In the genomic region with DNA sequence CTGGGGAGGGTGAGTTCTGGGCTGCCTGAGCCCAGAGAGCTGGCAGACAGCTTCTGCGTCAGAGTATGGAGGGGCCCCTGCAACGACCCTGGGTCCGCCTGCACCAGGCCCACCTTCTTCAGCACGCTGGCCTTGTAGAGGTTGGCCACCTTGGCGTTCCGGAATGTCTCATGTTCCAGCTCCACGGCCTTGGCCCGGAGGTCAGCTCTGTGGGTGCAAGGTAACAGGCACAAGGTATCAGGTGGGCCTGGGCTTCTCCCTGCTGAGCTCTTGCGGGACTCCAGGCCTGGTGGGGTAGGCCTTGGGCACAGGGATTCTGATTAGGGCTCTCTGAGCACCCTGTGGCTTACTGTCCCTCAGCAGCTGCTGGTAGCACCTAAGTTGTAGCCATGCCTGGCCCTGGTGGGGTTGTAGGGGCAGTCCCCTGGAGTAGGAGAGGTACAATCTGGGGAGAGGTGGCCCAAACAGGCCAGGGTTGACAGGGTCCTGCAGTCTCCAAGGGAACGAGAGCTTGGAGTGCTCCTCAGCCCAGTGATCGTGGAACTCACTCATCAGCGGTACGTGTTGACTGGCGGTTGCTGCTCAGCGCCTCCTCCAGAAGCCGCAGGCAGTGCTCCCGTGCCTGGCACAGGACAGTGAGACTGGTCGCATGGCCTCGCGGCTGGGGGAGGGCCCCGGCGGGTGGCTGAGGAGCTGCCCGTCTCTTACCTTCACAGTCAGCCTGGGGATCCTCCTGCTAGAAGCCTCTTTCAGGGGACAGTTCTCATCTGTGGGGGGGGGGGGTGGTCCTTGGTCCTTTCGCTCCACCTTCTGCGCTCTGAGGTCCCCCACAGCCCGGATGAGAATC, we compare ENCODE assay signal across 2 cellular contexts.
TF ChIP-seq lines count a peak whose summit lies in the region.

No MANE protein-coding gene starts in this region.

TF ChIP-seq in IMR-90, 13 proteins besides CTCF, POLR2A, EP300 and RAD21:
- TF ChIP-seq MXI1 (IDR thresholded peaks at IDR 0.05; ENCODE audit: borderline replicate concordance, low read depth, low read length), result no peak
- TF ChIP-seq CEBPB (IDR thresholded peaks at IDR 0.05; ENCODE audit: low read depth, low read length), result no peak
- TF ChIP-seq USF2 (IDR thresholded peaks at IDR 0.05; ENCODE audit: low read depth, low read length), result no peak
- TF ChIP-seq RCOR1 (IDR thresholded peaks at IDR 0.05; ENCODE audit: insufficient replicate concordance, low read length), result no peak
- no peak for TF ChIP-seq CHD1 (IDR thresholded peaks at IDR 0.05; ENCODE audit: low read depth, low read length)
- TF ChIP-seq NFE2L2 (IDR thresholded peaks at IDR 0.05; ENCODE audit: low read depth, low read length), result no peak
- no peak for TF ChIP-seq ELK1 (IDR thresholded peaks at IDR 0.05; ENCODE audit: borderline replicate concordance, low read depth, low read length)
- TF ChIP-seq SMC3 (IDR thresholded peaks at IDR 0.05; ENCODE audit: low read depth, low read length), result no peak
- TF ChIP-seq FOS (IDR thresholded peaks at IDR 0.05; ENCODE audit: low read depth, low read length), result no peak
- TF ChIP-seq RFX5 (IDR thresholded peaks at IDR 0.05; ENCODE audit: low read depth, low read length), result no peak
- no peak for TF ChIP-seq MAFK (IDR thresholded peaks at IDR 0.05; ENCODE audit: low read depth, low read length)
- TF ChIP-seq BHLHE40 (IDR thresholded peaks at IDR 0.05; ENCODE audit: low read depth, low read length), result no peak
- TF ChIP-seq MAZ (IDR thresholded peaks at IDR 0.05; ENCODE audit: borderline replicate concordance, low read depth, low read length), result no peak

TF ChIP-seq in HepG2, 621 proteins besides CTCF, POLR2A, EP300 and RAD21:
- TF ChIP-seq EED (CRISPR knock-in tag; IDR thresholded peaks at IDR 0.05) (no peak), ZNF263 (CRISPR knock-in tag; IDR thresholded peaks at IDR 0.05) (0 out of 2 replicates have a peak, but pooled peaks have one; percentile 37), ZBTB8A (CRISPR knock-in tag; IDR thresholded peaks at IDR 0.05; ENCODE audit: borderline replicate concordance, low read depth) (no peak)
- TF ChIP-seq, protein P1, sequence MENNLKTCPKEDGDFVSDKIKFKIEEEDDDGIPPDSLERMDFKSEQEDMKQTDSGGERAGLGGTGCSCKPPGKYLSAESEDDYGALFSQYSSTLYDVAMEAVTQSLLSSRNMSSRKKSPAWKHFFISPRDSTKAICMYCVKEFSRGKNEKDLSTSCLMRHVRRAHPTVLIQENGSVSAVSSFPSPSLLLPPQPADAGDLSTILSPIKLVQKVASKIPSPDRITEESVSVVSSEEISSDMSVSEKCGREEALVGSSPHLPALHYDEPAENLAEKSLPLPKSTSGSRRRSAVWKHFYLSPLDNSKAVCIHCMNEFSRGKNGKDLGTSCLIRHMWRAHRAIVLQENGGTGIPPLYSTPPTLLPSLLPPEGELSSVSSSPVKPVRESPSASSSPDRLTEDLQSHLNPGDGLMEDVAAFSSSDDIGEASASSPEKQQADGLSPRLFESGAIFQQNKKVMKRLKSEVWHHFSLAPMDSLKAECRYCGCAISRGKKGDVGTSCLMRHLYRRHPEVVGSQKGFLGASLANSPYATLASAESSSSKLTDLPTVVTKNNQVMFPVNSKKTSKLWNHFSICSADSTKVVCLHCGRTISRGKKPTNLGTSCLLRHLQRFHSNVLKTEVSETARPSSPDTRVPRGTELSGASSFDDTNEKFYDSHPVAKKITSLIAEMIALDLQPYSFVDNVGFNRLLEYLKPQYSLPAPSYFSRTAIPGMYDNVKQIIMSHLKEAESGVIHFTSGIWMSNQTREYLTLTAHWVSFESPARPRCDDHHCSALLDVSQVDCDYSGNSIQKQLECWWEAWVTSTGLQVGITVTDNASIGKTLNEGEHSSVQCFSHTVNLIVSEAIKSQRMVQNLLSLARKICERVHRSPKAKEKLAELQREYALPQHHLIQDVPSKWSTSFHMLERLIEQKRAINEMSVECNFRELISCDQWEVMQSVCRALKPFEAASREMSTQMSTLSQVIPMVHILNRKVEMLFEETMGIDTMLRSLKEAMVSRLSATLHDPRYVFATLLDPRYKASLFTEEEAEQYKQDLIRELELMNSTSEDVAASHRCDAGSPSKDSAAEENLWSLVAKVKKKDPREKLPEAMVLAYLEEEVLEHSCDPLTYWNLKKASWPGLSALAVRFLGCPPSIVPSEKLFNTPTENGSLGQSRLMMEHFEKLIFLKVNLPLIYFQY (CRISPR knock-in tag; IDR thresholded peaks at IDR 0.05; ENCODE audit: borderline replicate concordance), result no peak
